In the genomic region with DNA sequence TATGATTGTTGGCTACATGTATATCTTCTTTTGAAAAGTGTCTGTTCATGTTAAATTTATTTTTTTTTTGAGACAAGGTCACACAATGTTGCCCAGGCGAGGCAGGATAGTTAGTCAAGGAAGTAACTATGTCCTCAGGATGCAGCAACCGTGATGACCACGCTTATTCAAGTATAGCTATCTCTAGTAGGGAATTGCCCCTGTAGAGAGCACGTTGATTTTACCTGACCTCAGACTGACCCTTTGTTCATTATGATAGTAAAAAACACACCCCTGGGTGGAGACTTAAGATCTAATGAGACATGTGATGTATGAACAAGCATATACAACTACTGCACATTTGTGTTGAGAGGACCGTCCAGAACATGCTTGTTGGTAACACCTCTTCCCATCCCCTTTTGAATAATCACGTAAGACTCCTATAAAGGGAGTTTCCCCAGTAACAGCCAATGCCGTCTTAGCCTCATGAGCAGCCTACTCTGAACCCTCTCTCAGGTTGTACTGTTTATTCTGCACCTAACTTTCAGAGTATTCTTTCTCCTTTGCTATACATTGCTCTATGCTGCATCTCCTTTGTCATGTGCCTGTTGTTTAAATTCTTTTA, we compare ENCODE assay signal across 1 cellular context.
TF ChIP-seq lines count a peak whose summit lies in the region.

No MANE protein-coding gene starts in this region.

TF ChIP-seq in K562, 482 proteins besides CTCF, POLR2A, EP300 and RAD21:
- TF ChIP-seq, protein P1, sequence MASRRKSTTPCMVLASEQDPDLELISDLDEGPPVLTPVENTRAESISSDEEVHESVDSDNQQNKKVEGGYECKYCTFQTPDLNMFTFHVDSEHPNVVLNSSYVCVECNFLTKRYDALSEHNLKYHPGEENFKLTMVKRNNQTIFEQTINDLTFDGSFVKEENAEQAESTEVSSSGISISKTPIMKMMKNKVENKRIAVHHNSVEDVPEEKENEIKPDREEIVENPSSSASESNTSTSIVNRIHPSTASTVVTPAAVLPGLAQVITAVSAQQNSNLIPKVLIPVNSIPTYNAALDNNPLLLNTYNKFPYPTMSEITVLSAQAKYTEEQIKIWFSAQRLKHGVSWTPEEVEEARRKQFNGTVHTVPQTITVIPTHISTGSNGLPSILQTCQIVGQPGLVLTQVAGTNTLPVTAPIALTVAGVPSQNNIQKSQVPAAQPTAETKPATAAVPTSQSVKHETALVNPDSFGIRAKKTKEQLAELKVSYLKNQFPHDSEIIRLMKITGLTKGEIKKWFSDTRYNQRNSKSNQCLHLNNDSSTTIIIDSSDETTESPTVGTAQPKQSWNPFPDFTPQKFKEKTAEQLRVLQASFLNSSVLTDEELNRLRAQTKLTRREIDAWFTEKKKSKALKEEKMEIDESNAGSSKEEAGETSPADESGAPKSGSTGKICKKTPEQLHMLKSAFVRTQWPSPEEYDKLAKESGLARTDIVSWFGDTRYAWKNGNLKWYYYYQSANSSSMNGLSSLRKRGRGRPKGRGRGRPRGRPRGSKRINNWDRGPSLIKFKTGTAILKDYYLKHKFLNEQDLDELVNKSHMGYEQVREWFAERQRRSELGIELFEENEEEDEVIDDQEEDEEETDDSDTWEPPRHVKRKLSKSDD (conservative IDR thresholded peaks at IDR 0.05; ENCODE audit: low read length): no peak
- TF ChIP-seq ZNF695 (CRISPR knock-in tag; IDR thresholded peaks at IDR 0.05): no peak
- no peak for TF ChIP-seq PCBP2 (IDR thresholded peaks at IDR 0.05; ENCODE audit: low read depth, low read length, poor library complexity, severe bottlenecking)
- peak; percentile 23; the same call in 1 of the 2 replicates for TF ChIP-seq FOSL1 (tag; conservative IDR thresholded peaks at IDR 0.05)
- TF ChIP-seq KLF10 (CRISPR knock-in tag; IDR thresholded peaks at IDR 0.05): no peak
- no peak for TF ChIP-seq ZSCAN29 (IDR thresholded peaks at IDR 0.05)
- no peak for TF ChIP-seq ZNF780A (CRISPR knock-in tag; IDR thresholded peaks at IDR 0.05)
- no peak for TF ChIP-seq FOXJ3 (CRISPR knock-in tag; IDR thresholded peaks at IDR 0.05)
- no peak for TF ChIP-seq E2F3 (CRISPR knock-in tag; IDR thresholded peaks at IDR 0.05)
- no peak for TF ChIP-seq EZH2 (IDR thresholded peaks at IDR 0.05; ENCODE audit: borderline replicate concordance, low read depth, low read length)
- TF ChIP-seq TAF1 (IDR thresholded peaks at IDR 0.05; ENCODE audit: control insufficient read depth, extremely low read depth, insufficient read depth, low read length, severe bottlenecking): no peak
- no peak for TF ChIP-seq JUND (IDR thresholded peaks at IDR 0.05; ENCODE audit: borderline replicate concordance, low read depth, low read length)
- TF ChIP-seq JUND (tag; IDR thresholded peaks at IDR 0.05; ENCODE audit: borderline replicate concordance, low read depth, low read length): no peak
- TF ChIP-seq DPF2 (IDR thresholded peaks at IDR 0.05): 0 out of 2 replicates have a peak, but pooled peaks have one; percentile 45
- TF ChIP-seq, protein P2, sequence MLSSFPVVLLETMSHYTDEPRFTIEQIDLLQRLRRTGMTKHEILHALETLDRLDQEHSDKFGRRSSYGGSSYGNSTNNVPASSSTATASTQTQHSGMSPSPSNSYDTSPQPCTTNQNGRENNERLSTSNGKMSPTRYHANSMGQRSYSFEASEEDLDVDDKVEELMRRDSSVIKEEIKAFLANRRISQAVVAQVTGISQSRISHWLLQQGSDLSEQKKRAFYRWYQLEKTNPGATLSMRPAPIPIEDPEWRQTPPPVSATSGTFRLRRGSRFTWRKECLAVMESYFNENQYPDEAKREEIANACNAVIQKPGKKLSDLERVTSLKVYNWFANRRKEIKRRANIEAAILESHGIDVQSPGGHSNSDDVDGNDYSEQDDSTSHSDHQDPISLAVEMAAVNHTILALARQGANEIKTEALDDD (IDR thresholded peaks at IDR 0.05): peak; percentile 65
